In the genomic region with DNA sequence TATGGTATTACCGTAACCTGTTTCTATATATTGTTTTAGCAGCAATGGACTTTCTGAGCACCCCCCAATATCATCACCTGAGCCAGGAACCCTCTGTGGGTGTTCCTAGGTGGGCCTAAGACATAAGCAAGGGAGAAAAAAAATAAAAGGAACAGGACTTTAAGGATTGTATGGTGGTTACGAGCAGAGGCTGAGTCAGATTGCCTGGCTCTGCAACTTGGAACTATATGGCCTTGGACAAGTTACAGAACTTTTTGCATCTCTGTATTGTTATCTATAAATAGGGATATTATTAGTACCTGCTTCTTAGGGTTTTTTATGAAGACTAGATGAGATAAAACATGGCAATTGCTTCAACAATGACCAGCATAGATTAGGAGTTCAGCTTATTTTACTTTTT, we compare ENCODE assay signal across 19 cellular contexts.
"Had no signal": no experiment of that assay in that cellular context is flagged by ENCODE, and none has a peak within 500 bp of the region (broad histone marks: within the 10 kb centered on the region; RNA-seq: fewer than 3 reads in every experiment).

No MANE protein-coding gene starts in this region.

- DNase-seq: activated CD4-positive, alpha-beta T cell treated with anti-CD3 and anti-CD28 coated beads, Interleukin-2, amount 10 ng/mL, durations not matched to agents 24 days and 14 days; activated CD8-positive, alpha-beta T cell treated with anti-CD3 and anti-CD28 coated beads for 36 hours; activated gamma-delta T cell; activated T-cell treated with anti-CD3 and anti-CD28 coated beads, Interleukin-2, amount 50 U/mL, for 4 hours; amygdala; erythroblast; heart left ventricle; kidney glomerular epithelial cell; lower lobe of right lung; stimulated activated CD4-positive, alpha-beta T cell treated with anti-CD3 and anti-CD28 coated beads, Interleukin-2, amount 100 ng/mL, for 24 hours; stimulated activated naive CD4-positive, alpha-beta T cell treated with Interleukin-2 at 50 U/mL for 16 hours; T-cell; T-helper 9 cell had no signal

- H3K9me3 Mint-ChIP-seq: activated CD8-positive, alpha-beta T cell treated with anti-CD3 and anti-CD28 coated beads for 36 hours; activated naive CD4-positive, alpha-beta T cell treated with anti-CD3 and anti-CD28 coated beads, Interleukin-2, amount 50 U/mL, for 24 hours; activated T-cell treated with anti-CD3 and anti-CD28 coated beads, Interleukin-2, amount 50 U/mL, for 4 hours; neural crest cell; T-cell had no signal

- H3K27me3 Mint-ChIP-seq: activated CD4-positive, alpha-beta T cell treated with anti-CD3 and anti-CD28 coated beads, Interleukin-2, amount 10 ng/mL, durations not matched to agents 24 days and 14 days; activated CD8-positive, alpha-beta T cell treated with anti-CD3 and anti-CD28 coated beads for 36 hours; activated naive CD4-positive, alpha-beta T cell treated with anti-CD3 and anti-CD28 coated beads, Interleukin-2, amount 50 U/mL, for 24 hours; progenitor cell of endocrine pancreas; T-cell had no signal

- ATAC-seq: activated CD8-positive, alpha-beta T cell treated with anti-CD3 and anti-CD28 coated beads for 36 hours; activated T-cell treated with anti-CD3 and anti-CD28 coated beads, Interleukin-2, amount 50 U/mL, for 4 hours; gastroesophageal sphincter; lower lobe of right lung; T-cell had no signal

- H3K4me3 Mint-ChIP-seq: activated CD4-positive, alpha-beta T cell treated with anti-CD3 and anti-CD28 coated beads, Interleukin-2, amount 10 ng/mL, durations not matched to agents 24 days and 14 days; activated CD8-positive, alpha-beta T cell treated with anti-CD3 and anti-CD28 coated beads for 36 hours; activated T-cell treated with anti-CD3 and anti-CD28 coated beads, Interleukin-2, amount 50 U/mL, for 4 hours; neural crest cell had no signal

- H3K27me3 ChIP-seq: gastroesophageal sphincter, heart left ventricle, right atrium auricular region, tibial nerve had no signal

- H3K4me3 ChIP-seq: gastroesophageal sphincter, heart left ventricle, lower lobe of right lung, right atrium auricular region, tibial nerve had no signal

- H3K9me3 ChIP-seq: gastroesophageal sphincter, heart left ventricle, lower lobe of right lung, right atrium auricular region, tibial nerve had no signal

- H3K4me1 Mint-ChIP-seq: neural crest cell had no signal

- H3K27ac ChIP-seq: lower lobe of right lung, right atrium auricular region, tibial nerve had no signal

- H3K27ac Mint-ChIP-seq: activated CD4-positive, alpha-beta T cell treated with anti-CD3 and anti-CD28 coated beads, Interleukin-2, amount 10 ng/mL, durations not matched to agents 24 days and 14 days; activated CD8-positive, alpha-beta T cell treated with anti-CD3 and anti-CD28 coated beads for 36 hours; activated naive CD4-positive, alpha-beta T cell treated with anti-CD3 and anti-CD28 coated beads, Interleukin-2, amount 50 U/mL, for 24 hours; progenitor cell of endocrine pancreas had no signal

- H3K36me3 ChIP-seq: lower lobe of right lung, right atrium auricular region had no signal
